1 cellular context compared by ENCODE assay signal in the genomic region with DNA sequence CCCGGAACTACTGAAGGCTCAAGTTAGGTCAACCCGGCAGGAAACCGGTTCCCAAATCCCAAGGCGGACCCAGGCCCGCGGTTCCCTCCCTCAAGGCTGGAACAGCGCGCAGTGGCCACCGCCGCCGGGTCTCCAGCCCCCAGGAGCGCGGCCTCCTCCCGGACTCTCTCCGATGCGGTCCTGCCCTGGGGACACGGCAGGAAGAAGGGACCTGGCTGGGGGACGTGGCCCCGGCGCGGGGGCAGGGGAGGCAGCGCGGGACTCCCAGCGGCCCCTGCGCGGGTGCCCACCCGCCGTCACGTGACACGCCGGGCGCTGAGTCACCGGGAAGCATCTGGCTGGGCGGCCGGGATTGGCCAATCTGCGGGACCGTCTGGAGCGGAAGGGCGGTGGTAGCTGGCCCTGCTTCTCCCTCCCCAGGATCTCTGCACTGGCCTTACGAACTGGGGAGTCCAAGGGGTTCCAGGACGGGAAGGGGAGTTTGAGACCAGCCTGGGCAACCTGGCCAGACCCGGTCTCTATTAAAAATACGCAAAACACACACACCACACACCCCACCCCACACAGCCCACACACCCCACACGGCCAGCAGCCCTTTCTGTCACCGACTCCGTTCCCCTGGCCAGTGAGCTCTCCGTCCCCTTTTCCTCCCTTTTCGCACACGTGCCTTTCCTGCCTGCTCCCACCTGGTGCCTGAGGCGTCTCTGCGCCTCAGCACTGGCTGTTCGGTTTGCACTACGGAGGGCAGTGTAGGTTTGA.
TF ChIP-seq lines count a peak whose summit lies in the region.

No MANE protein-coding gene starts in this region.

TF ChIP-seq in HepG2, 621 proteins besides CTCF, POLR2A, EP300 and RAD21 (continued from another document and continues in another):
- TF ChIP-seq, protein P1, sequence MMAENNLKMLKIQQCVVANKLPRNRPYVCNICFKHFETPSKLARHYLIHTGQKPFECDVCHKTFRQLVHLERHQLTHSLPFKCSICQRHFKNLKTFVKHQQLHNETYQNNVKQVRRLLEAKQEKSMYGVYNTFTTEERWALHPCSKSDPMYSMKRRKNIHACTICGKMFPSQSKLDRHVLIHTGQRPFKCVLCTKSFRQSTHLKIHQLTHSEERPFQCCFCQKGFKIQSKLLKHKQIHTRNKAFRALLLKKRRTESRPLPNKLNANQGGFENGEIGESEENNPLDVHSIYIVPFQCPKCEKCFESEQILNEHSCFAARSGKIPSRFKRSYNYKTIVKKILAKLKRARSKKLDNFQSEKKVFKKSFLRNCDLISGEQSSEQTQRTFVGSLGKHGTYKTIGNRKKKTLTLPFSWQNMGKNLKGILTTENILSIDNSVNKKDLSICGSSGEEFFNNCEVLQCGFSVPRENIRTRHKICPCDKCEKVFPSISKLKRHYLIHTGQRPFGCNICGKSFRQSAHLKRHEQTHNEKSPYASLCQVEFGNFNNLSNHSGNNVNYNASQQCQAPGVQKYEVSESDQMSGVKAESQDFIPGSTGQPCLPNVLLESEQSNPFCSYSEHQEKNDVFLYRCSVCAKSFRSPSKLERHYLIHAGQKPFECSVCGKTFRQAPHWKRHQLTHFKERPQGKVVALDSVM (CRISPR knock-in tag; IDR thresholded peaks at IDR 0.05): peak; percentile 26; the same call in 1 of the 2 replicates
- TF ChIP-seq, protein P2, sequence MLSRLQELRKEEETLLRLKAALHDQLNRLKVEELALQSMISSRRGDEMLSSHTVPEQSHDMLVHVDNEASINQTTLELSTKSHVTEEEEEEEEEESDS (CRISPR knock-in tag; IDR thresholded peaks at IDR 0.05; ENCODE audit: borderline replicate concordance): 0 out of 2 replicates have a peak, but pooled peaks have one; percentile 68
- TF ChIP-seq GABPB1 (CRISPR knock-in tag; IDR thresholded peaks at IDR 0.05): peak; percentile 92
- TF ChIP-seq ZNF329 (CRISPR knock-in tag; IDR thresholded peaks at IDR 0.05; ENCODE audit: low read depth): peak; percentile 78; the same call in 1 of the 2 replicates
- TF ChIP-seq KDM4B (CRISPR knock-in tag; IDR thresholded peaks at IDR 0.05): peak; percentile 14; the same call in 1 of the 2 replicates
- 0 out of 2 replicates have a peak, but pooled peaks have one; percentile 59 for TF ChIP-seq HNRNPL (IDR thresholded peaks at IDR 0.05; ENCODE audit: low read depth, low read length)
- TF ChIP-seq FOXK1 (CRISPR knock-in tag; IDR thresholded peaks at IDR 0.05; ENCODE audit: borderline replicate concordance, low read depth): peak; percentile 61; the same call in 1 of the 2 replicates
- TF ChIP-seq RFXAP (CRISPR knock-in tag; IDR thresholded peaks at IDR 0.05; ENCODE audit: borderline replicate concordance): 0 out of 2 replicates have a peak, but pooled peaks have one; percentile 54
- TF ChIP-seq ZNF878 (CRISPR knock-in tag; IDR thresholded peaks at IDR 0.05): no peak
- TF ChIP-seq SOX13 (IDR thresholded peaks at IDR 0.05): no peak
- peak in 1 of 2 experiments; percentile 47; a peak in 2 of 4 replicates for TF ChIP-seq SOX13 (CRISPR knock-in tag; conservative IDR thresholded peaks at IDR 0.05 in 1 of 2, IDR thresholded peaks at IDR 0.05 in 1 of 2)
- TF ChIP-seq, protein P3, sequence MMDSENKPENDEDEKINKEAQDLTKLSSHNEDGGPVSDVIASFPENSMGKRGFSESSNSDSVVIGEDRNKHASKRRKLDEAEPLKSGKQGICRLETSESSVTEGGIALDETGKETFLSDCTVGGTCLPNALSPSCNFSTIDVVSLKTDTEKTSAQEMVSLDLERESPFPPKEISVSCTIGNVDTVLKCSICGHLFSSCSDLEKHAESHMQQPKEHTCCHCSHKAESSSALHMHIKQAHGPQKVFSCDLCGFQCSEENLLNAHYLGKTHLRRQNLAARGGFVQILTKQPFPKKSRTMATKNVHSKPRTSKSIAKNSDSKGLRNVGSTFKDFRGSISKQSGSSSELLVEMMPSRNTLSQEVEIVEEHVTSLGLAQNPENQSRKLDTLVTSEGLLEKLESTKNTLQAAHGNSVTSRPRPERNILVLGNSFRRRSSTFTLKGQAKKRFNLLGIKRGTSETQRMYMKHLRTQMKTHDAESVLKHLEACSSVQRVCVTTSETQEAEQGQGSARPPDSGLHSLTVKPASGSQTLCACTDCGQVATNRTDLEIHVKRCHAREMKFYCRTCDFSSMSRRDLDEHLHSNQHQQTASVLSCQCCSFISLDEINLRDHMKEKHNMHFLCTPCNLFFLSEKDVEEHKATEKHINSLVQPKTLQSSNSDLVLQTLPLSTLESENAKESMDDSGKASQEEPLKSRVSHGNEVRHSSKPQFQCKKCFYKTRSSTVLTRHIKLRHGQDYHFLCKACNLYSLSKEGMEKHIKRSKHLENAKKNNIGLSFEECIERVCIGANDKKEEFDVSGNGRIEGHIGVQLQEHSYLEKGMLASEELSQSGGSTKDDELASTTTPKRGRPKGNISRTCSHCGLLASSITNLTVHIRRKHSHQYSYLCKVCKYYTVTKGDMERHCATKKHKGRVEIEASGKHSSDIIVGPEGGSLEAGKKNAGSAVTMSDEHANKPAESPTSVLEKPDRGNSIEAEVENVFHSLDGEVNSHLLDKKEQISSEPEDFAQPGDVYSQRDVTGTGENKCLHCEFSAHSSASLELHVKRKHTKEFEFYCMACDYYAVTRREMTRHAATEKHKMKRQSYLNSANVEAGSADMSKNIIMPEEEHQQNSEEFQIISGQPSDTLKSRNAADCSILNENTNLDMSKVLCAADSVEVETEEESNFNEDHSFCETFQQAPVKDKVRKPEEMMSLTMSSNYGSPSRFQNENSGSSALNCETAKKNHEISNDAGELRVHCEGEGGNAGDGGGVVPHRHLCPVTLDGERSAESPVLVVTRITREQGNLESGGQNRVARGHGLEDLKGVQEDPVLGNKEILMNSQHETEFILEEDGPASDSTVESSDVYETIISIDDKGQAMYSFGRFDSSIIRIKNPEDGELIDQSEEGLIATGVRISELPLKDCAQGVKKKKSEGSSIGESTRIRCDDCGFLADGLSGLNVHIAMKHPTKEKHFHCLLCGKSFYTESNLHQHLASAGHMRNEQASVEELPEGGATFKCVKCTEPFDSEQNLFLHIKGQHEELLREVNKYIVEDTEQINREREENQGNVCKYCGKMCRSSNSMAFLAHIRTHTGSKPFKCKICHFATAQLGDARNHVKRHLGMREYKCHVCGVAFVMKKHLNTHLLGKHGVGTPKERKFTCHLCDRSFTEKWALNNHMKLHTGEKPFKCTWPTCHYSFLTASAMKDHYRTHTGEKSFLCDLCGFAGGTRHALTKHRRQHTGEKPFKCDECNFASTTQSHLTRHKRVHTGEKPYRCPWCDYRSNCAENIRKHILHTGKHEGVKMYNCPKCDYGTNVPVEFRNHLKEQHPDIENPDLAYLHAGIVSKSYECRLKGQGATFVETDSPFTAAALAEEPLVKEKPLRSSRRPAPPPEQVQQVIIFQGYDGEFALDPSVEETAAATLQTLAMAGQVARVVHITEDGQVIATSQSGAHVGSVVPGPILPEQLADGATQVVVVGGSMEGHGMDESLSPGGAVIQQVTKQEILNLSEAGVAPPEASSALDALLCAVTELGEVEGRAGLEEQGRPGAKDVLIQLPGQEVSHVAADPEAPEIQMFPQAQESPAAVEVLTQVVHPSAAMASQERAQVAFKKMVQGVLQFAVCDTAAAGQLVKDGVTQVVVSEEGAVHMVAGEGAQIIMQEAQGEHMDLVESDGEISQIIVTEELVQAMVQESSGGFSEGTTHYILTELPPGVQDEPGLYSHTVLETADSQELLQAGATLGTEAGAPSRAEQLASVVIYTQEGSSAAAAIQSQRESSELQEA (CRISPR knock-in tag; IDR thresholded peaks at IDR 0.05; ENCODE audit: not compliant biosample characterization): peak; percentile 89
- TF ChIP-seq RAD51 (IDR thresholded peaks at IDR 0.05; ENCODE audit: borderline replicate concordance): peak; percentile 98
- peak; percentile 38; the same call in 1 of the 2 replicates for TF ChIP-seq FOXO1 (CRISPR knock-in tag; IDR thresholded peaks at IDR 0.05)
- TF ChIP-seq IRF2 (CRISPR knock-in tag; IDR thresholded peaks at IDR 0.05): peak; percentile 79
- TF ChIP-seq FOXM1 (CRISPR knock-in tag; IDR thresholded peaks at IDR 0.05): no peak
- peak; percentile 78; the same call in 1 of the 2 replicates for TF ChIP-seq HOXA3 (CRISPR knock-in tag; IDR thresholded peaks at IDR 0.05)
- TF ChIP-seq BCL6 (CRISPR knock-in tag; IDR thresholded peaks at IDR 0.05): peak; percentile 49; the same call in 1 of the 2 replicates
- no peak for TF ChIP-seq HOXA9 (CRISPR knock-in tag; IDR thresholded peaks at IDR 0.05; ENCODE audit: borderline replicate concordance)
- TF ChIP-seq, protein P4, sequence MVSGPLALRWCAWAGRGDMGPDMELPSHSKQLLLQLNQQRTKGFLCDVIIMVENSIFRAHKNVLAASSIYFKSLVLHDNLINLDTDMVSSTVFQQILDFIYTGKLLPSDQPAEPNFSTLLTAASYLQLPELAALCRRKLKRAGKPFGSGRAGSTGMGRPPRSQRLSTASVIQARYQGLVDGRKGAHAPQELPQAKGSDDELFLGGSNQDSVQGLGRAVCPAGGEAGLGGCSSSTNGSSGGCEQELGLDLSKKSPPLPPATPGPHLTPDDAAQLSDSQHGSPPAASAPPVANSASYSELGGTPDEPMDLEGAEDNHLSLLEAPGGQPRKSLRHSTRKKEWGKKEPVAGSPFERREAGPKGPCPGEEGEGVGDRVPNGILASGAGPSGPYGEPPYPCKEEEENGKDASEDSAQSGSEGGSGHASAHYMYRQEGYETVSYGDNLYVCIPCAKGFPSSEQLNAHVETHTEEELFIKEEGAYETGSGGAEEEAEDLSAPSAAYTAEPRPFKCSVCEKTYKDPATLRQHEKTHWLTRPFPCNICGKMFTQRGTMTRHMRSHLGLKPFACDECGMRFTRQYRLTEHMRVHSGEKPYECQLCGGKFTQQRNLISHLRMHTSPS (CRISPR knock-in tag; IDR thresholded peaks at IDR 0.05; ENCODE audit: low read depth): peak; percentile 83; the same call in 1 of the 2 replicates
- TF ChIP-seq, protein P5, sequence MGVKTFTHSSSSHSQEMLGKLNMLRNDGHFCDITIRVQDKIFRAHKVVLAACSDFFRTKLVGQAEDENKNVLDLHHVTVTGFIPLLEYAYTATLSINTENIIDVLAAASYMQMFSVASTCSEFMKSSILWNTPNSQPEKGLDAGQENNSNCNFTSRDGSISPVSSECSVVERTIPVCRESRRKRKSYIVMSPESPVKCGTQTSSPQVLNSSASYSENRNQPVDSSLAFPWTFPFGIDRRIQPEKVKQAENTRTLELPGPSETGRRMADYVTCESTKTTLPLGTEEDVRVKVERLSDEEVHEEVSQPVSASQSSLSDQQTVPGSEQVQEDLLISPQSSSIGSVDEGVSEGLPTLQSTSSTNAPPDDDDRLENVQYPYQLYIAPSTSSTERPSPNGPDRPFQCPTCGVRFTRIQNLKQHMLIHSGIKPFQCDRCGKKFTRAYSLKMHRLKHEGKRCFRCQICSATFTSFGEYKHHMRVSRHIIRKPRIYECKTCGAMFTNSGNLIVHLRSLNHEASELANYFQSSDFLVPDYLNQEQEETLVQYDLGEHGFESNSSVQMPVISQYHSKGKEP (CRISPR knock-in tag; IDR thresholded peaks at IDR 0.05): peak; percentile 65; the same call in 1 of the 2 replicates
- TF ChIP-seq ZNF230 (CRISPR knock-in tag; IDR thresholded peaks at IDR 0.05): peak; percentile 35; the same call in 1 of the 2 replicates
- peak; percentile 4; the same call in 1 of the 2 replicates for TF ChIP-seq EEA1 (CRISPR knock-in tag; IDR thresholded peaks at IDR 0.05; ENCODE audit: borderline replicate concordance)
- TF ChIP-seq KMT2A (CRISPR knock-in tag; IDR thresholded peaks at IDR 0.05): peak; percentile 66; the same call in 1 of the 2 replicates
- peak; percentile 71; the same call in 1 of the 2 replicates for TF ChIP-seq GLI4 (CRISPR knock-in tag; IDR thresholded peaks at IDR 0.05; ENCODE audit: borderline replicate concordance)
- TF ChIP-seq FOSL2 (CRISPR knock-in tag; IDR thresholded peaks at IDR 0.05): peak; percentile 97
- TF ChIP-seq SNAPC2 (CRISPR knock-in tag; IDR thresholded peaks at IDR 0.05): peak; percentile 52; the same call in 1 of the 2 replicates
- peak; percentile 72; the same call in 1 of the 2 replicates for TF ChIP-seq ZNF816 (CRISPR knock-in tag; IDR thresholded peaks at IDR 0.05; ENCODE audit: borderline replicate concordance)
- peak; percentile 31 for TF ChIP-seq RBM22 (optimal IDR thresholded peaks at IDR 0.05; ENCODE audit: low read length)
- peak; percentile 36; the same call in 1 of the 2 replicates for TF ChIP-seq NFE2L2 (IDR thresholded peaks at IDR 0.05; ENCODE audit: low read length)
- TF ChIP-seq, protein P6, sequence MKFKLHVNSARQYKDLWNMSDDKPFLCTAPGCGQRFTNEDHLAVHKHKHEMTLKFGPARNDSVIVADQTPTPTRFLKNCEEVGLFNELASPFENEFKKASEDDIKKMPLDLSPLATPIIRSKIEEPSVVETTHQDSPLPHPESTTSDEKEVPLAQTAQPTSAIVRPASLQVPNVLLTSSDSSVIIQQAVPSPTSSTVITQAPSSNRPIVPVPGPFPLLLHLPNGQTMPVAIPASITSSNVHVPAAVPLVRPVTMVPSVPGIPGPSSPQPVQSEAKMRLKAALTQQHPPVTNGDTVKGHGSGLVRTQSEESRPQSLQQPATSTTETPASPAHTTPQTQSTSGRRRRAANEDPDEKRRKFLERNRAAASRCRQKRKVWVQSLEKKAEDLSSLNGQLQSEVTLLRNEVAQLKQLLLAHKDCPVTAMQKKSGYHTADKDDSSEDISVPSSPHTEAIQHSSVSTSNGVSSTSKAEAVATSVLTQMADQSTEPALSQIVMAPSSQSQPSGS (CRISPR knock-in tag; IDR thresholded peaks at IDR 0.05): peak; percentile 50; the same call in 1 of the 2 replicates
- TF ChIP-seq HOXA7 (CRISPR knock-in tag; IDR thresholded peaks at IDR 0.05): no peak
- TF ChIP-seq, protein P7, sequence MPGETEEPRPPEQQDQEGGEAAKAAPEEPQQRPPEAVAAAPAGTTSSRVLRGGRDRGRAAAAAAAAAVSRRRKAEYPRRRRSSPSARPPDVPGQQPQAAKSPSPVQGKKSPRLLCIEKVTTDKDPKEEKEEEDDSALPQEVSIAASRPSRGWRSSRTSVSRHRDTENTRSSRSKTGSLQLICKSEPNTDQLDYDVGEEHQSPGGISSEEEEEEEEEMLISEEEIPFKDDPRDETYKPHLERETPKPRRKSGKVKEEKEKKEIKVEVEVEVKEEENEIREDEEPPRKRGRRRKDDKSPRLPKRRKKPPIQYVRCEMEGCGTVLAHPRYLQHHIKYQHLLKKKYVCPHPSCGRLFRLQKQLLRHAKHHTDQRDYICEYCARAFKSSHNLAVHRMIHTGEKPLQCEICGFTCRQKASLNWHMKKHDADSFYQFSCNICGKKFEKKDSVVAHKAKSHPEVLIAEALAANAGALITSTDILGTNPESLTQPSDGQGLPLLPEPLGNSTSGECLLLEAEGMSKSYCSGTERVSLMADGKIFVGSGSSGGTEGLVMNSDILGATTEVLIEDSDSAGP (CRISPR knock-in tag; IDR thresholded peaks at IDR 0.05; ENCODE audit: borderline replicate concordance): peak; percentile 83; the same call in 1 of the 2 replicates
- no peak for TF ChIP-seq SP140L (CRISPR knock-in tag; IDR thresholded peaks at IDR 0.05; ENCODE audit: borderline replicate concordance)
- TF ChIP-seq ZNF883 (CRISPR knock-in tag; IDR thresholded peaks at IDR 0.05; ENCODE audit: not compliant biosample characterization): peak; percentile 62
- TF ChIP-seq ZBTB7B (CRISPR knock-in tag; IDR thresholded peaks at IDR 0.05): peak; percentile 43; the same call in 1 of the 2 replicates
- no peak for TF ChIP-seq FOXJ3 (CRISPR knock-in tag; IDR thresholded peaks at IDR 0.05; ENCODE audit: borderline replicate concordance)
- TF ChIP-seq ZC3H4 (CRISPR knock-in tag; IDR thresholded peaks at IDR 0.05; ENCODE audit: borderline replicate concordance): peak; percentile 97; the same call in 1 of the 2 replicates
- no peak for TF ChIP-seq ZNF17 (CRISPR knock-in tag; IDR thresholded peaks at IDR 0.05)
- peak; percentile 62 for TF ChIP-seq PHF21A (CRISPR knock-in tag; IDR thresholded peaks at IDR 0.05)
- TF ChIP-seq TCF7L2 (IDR thresholded peaks at IDR 0.05; ENCODE audit: low read depth, low read length): no peak
- TF ChIP-seq GZF1 (CRISPR knock-in tag; IDR thresholded peaks at IDR 0.05): peak; percentile 73; the same call in 1 of the 2 replicates
- TF ChIP-seq CREB1 (IDR thresholded peaks at IDR 0.05): peak; percentile 78
- no peak for TF ChIP-seq CREB1 (CRISPR knock-in tag; IDR thresholded peaks at IDR 0.05)
